In genomic region chr2:215718426-215718825, GRCh38 we compare ENCODE assay signal across 21 cellular contexts.
DNase-seq lines count a peak whose midpoint lies in the region; ATAC-seq and TF ChIP-seq lines count a peak whose summit lies in the region.
"Had no signal": no experiment of that assay in that cellular context is flagged by ENCODE, and none has a peak within 500 bp of the region (broad histone marks: within the 10 kb centered on the region; RNA-seq: fewer than 3 reads in every experiment).

No MANE protein-coding gene starts in this region.

- no peaks in the 10 kb centered on the region for H3K4me1 ChIP-seq in right cardiac atrium (ENCODE audit: control insufficient read depth, insufficient read depth, low read length)
- peaks cover 0 to 20% of the 10 kb centered on the region in 2 donors for H3K4me1 ChIP-seq in right atrium auricular region
- H3K4me1 ChIP-seq in fibroblast of lung (ENCODE audit: control insufficient read depth, extremely low read depth, insufficient read depth, low read length), result peaks cover 12% of the 10 kb centered on the region
- no peaks in the 10 kb centered on the region for H3K4me1 ChIP-seq in neuronal stem cell (ENCODE audit: control insufficient read depth in 2 of 2, insufficient read depth in 1 of 2, low read depth in 1 of 2, low read length in 2 of 2)
- H3K4me1 ChIP-seq: psoas muscle had no signal

- no peaks in the 10 kb centered on the region for H3K9me3 ChIP-seq in right cardiac atrium (ENCODE audit: control insufficient read depth, low read length)
- no peaks in the 10 kb centered on the region for H3K9me3 ChIP-seq in right atrium auricular region
- no peaks in the 10 kb centered on the region for H3K9me3 ChIP-seq in fibroblast of lung (ENCODE audit: control insufficient read depth, insufficient read depth, low read depth, low read length)
- H3K9me3 ChIP-seq in neuronal stem cell (replicated peaks in 1 of 2; ENCODE audit: control insufficient read depth in 2 of 2, insufficient read depth in 1 of 2, low read depth in 1 of 2, low read length in 2 of 2), result no peaks in the 10 kb centered on the region
- H3K9me3 ChIP-seq: psoas muscle, tibial nerve had no signal

- peak overlapping the region; percentile 30 for H3K27ac ChIP-seq in right cardiac atrium (ENCODE audit: low read length)
- H3K27ac ChIP-seq in right atrium auricular region, result peak overlapping the region in 1 of 2 donors; percentile 64
- peak overlapping the region; percentile 23 for H3K27ac ChIP-seq in fibroblast of lung (ENCODE audit: insufficient read depth, low read length)
- H3K27ac ChIP-seq in neuronal stem cell (replicated peaks; ENCODE audit: low read length), result no peak overlapping the region
- H3K27ac ChIP-seq: C4-2B, tibial nerve had no signal

- no peaks in the 10 kb centered on the region for H3K36me3 ChIP-seq in right atrium auricular region
- no peaks in the 10 kb centered on the region for H3K36me3 ChIP-seq in fibroblast of lung (ENCODE audit: control insufficient read depth, insufficient read depth, low read length)
- no peaks in the 10 kb centered on the region for H3K36me3 ChIP-seq in neuronal stem cell (replicated peaks in 1 of 2; ENCODE audit: control insufficient read depth in 2 of 2, insufficient read depth in 2 of 2, low read length in 2 of 2)
- H3K36me3 ChIP-seq: tibial nerve had no signal

- H2AFZ ChIP-seq in fibroblast of lung (ENCODE audit: low read length) (no peak overlapping the region), neuronal stem cell (ENCODE audit: low read length) (peak overlapping the region; percentile 71)

- no peaks in the 10 kb centered on the region for H4K20me1 ChIP-seq in fibroblast of lung (ENCODE audit: control insufficient read depth, extremely low read depth, insufficient read depth, low read length)

- no peak overlapping the region for H4K91ac ChIP-seq in neuronal stem cell (ENCODE audit: low read depth, low read length, poor library complexity)

- H3K79me2 ChIP-seq in fibroblast of lung (ENCODE audit: control insufficient read depth, insufficient read depth, low read length), result no peaks in the 10 kb centered on the region

- H3K79me1 ChIP-seq in neuronal stem cell (ENCODE audit: low read depth, low read length), result no peaks in the 10 kb centered on the region

- 37% methylated on average over 2 of the region's 2 CpGs for WGBS in right cardiac atrium
- no CpG with 5 or more reads among the region's 2 CpGs for whole genome bisulfite sequencing in neuronal stem cell (ENCODE audit: extremely low coverage in 2 of 2, insufficient read length in 2 of 2, insufficient replicate concordance in 1 of 2), 2 donors

- peak overlapping the region; percentile 77 for H3K4me2 ChIP-seq in fibroblast of lung (ENCODE audit: extremely low read depth, insufficient read depth, low read length)
- no peak overlapping the region for H3K4me2 ChIP-seq in neuronal stem cell (ENCODE audit: insufficient read depth, low read length, poor library complexity, severe bottlenecking)

- no peak for DNase-seq in right cardiac atrium
- DNase-seq in right atrium auricular region (ENCODE audit: low spot score), result no peak
- no peak for DNase-seq in fibroblast of lung (ENCODE audit: low read depth in 2 of 2)
- no peak for DNase-seq in neuronal stem cell (ENCODE audit: low spot score)
- no peak for DNase-seq in A172 (ENCODE audit: low spot score)
- no peak for DNase-seq in NCI-H2081 treated with DMSO at 0.1 percent for 48 hours (lab: John Stamatoyannopoulos, UW)
- no peak for DNase-seq in GF-D8 (lab: John Stamatoyannopoulos, UW)
- DNase-seq: ACHN; activated CD4-positive, alpha-beta T cell treated with anti-CD3 and anti-CD28 coated beads for 36 hours; effector memory CD8-positive, alpha-beta T cell; Kasumi-1; NCI-H187; NCI-H345; OCI-M1; psoas muscle; SIG-M5; stimulated activated CD4-positive, alpha-beta T cell treated with anti-CD3 and anti-CD28 coated beads, Interleukin-4, amount 100 ng/mL, for 24 hours; stimulated activated naive CD4-positive, alpha-beta T cell treated with Interleukin-2 at 50 U/mL for 16 hours had no signal

- H2BK12ac ChIP-seq in neuronal stem cell (ENCODE audit: low read length), result no peak overlapping the region

- H3K27me3 ChIP-seq in right cardiac atrium (ENCODE audit: control insufficient read depth, insufficient read depth) (no peaks in the 10 kb centered on the region), right atrium auricular region (no peaks in the 10 kb centered on the region), fibroblast of lung (ENCODE audit: control insufficient read depth, insufficient read depth, low read length) (no peaks in the 10 kb centered on the region), neuronal stem cell (ENCODE audit: control insufficient read depth in 3 of 3, insufficient read depth in 3 of 3, low read depth in 1 of 3, low read length in 3 of 3) (no peaks in the 10 kb centered on the region)
- H3K27me3 ChIP-seq: tibial nerve had no signal

- H3K23ac ChIP-seq in neuronal stem cell (ENCODE audit: low read depth, low read length, poor library complexity), result no peak overlapping the region

- no peak overlapping the region for H4K8ac ChIP-seq in neuronal stem cell (ENCODE audit: low read depth, low read length)

- TF ChIP-seq CTCF in right atrium auricular region (IDR thresholded peaks at IDR 0.05) (no peak), fibroblast of lung (conservative IDR thresholded peaks at IDR 0.05 in 1 of 2, IDR thresholded peaks at IDR 0.05 in 1 of 2; ENCODE audit: low read depth in 1 of 2, low read length in 2 of 2) (no peak)

- intact Hi-C loops in right cardiac atrium (cut with DNase I), result no loop called here

- no peak overlapping the region for H3K14ac ChIP-seq in neuronal stem cell (ENCODE audit: low read length)

- ATAC-seq in right cardiac atrium, result no peak
- ATAC-seq in HG03442 (IDR thresholded peaks at IDR 0.05; ENCODE audit: unreplicated experiment), result no peak
- ATAC-seq: activated CD4-positive, alpha-beta T cell treated with anti-CD3 and anti-CD28 coated beads for 36 hours; effector memory CD8-positive, alpha-beta T cell; psoas muscle had no signal

- no peak overlapping the region for H2AK5ac ChIP-seq in neuronal stem cell (ENCODE audit: low read depth, low read length)

- no peak overlapping the region for H3K18ac ChIP-seq in neuronal stem cell (ENCODE audit: low read length)

- no peak overlapping the region for H2BK120ac ChIP-seq in neuronal stem cell (ENCODE audit: low read depth, low read length)

- H3K9ac ChIP-seq in fibroblast of lung (ENCODE audit: insufficient read depth, low read length) (no peak overlapping the region), neuronal stem cell (ENCODE audit: low read depth, low read length, poor library complexity) (no peak overlapping the region)

- H3K4ac ChIP-seq in neuronal stem cell (ENCODE audit: low read length), result no peak overlapping the region

- H2BK5ac ChIP-seq in neuronal stem cell (ENCODE audit: low read length), result no peak overlapping the region

- no peak overlapping the region for H2BK15ac ChIP-seq in neuronal stem cell (ENCODE audit: low read length)

- H3K4me3 ChIP-seq in right cardiac atrium (ENCODE audit: low read length) (no peak overlapping the region), right atrium auricular region (no peak overlapping the region), fibroblast of lung (replicated peaks in 1 of 4; ENCODE audit: control extremely low read depth in 1 of 4, insufficient read depth in 1 of 4, low read depth in 3 of 4, low read length in 4 of 4) (no peak overlapping the region), neuronal stem cell (ENCODE audit: low read length in 2 of 2) (no peak overlapping the region)
- H3K4me3 ChIP-seq: psoas muscle, tibial nerve had no signal
